ENCODE assay signal across 7 cellular contexts in the genomic region with DNA sequence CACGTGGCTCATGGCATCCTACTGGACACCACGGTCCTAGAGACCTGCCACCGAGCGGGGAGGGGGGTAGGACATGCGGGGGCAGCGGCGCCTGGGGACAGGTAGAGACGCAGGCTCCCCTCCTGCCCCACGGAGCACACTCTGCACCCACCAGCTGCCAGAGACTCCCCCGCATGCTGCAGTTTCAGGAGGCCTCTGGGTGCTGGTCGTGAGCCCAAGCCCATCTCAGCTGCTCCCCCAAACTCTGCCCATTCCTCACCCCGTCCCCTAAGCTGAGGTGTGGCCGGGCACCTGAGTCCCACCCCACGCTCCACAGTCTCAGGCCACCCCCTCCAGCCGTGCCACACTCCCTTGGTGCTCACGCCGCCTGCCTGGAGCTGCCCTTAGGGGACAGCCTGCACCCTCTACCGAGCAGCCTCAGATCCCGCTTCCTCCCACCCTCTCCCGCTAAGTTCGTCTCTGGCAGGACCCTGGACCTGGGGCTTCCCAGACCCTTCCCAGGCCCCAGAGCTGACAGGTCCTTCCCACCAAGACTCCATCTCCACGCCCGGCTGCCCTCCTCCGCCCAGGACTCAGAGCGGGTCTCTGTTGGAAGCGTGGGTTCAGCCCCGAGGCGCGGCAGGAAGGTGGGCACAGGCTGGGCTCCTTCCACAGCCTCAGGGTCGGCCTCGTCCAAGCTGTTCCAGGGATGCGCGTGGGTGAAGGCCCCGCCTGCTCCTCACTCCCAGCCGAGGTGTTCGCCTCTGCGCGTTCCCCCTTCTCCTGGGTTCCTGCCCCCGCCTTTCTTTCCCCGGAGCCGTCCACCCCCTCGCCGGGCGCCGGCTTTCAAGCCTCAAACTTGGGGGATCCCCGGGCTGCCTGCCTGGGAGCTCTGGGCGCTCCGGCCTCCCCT. TPM values are rescaled to one million over a fixed set of nuclear protein-coding genes. Genes with fewer than 3 reads are reported as not detected.
A peak's percentile ranks its signal among the peaks of the same experiment; 100 is the strongest.
DNase-seq lines count a peak whose midpoint lies in the region; FAIRE-seq lines count a peak whose summit lies in the region.
"Had no signal": no experiment of that assay in that cellular context is flagged by ENCODE, and none has a peak within 500 bp of the region (broad histone marks: within the 10 kb centered on the region; RNA-seq: fewer than 3 reads in every experiment).

No MANE protein-coding gene starts in this region.

- H3K27ac ChIP-seq in esophagus (ENCODE audit: low read depth in 2 of 2, low read length in 1 of 2) (no peak overlapping the region), small intestine (ENCODE audit: low read depth in 1 of 2, low read length in 1 of 2) (no peak overlapping the region)
- H3K27ac ChIP-seq: 22Rv1 had no signal

- H3K36me3 ChIP-seq in esophagus (ENCODE audit: control insufficient read depth in 2 of 2, insufficient read depth in 2 of 2, low read length in 1 of 2) (no peaks in the 10 kb centered on the region), small intestine (ENCODE audit: control insufficient read depth in 2 of 2, insufficient read depth in 2 of 2, low read length in 2 of 2) (no peaks in the 10 kb centered on the region)

- FAIRE-seq in small intestine (lab: Jason Lieb, UNC): no peak

- WGBS in esophagus, 2 donors: 26 to 28% methylated on average over 36 to 48 of the region's 48 CpGs
- 24 to 37% (median 33%) methylated on average over 42 to 48 of the region's 48 CpGs for WGBS in small intestine, 3 donors

- peak; percentile 44 for DNase-seq in DMS 273 (lab: John Stamatoyannopoulos, UW; ENCODE audit: unreplicated experiment)
- DNase-seq in DMS 273 treated with DMSO at 0.1 percent for 48 hours (lab: John Stamatoyannopoulos, UW): no peak
- no peak for DNase-seq in small intestine
- DNase-seq in HuH-7.5 (ENCODE audit: low spot score): no peak
- DNase-seq in NCI-H187 (lab: John Stamatoyannopoulos, UW): no peak

- H3K27me3 ChIP-seq in esophagus (ENCODE audit: control insufficient read depth in 1 of 2, insufficient read depth in 2 of 2, low read length in 2 of 2) (no peaks in the 10 kb centered on the region), small intestine (ENCODE audit: control insufficient read depth in 2 of 2, insufficient read depth in 2 of 2, low read length in 2 of 2) (no peaks in the 10 kb centered on the region)

- H3K9me3 ChIP-seq in esophagus (ENCODE audit: control insufficient read depth in 2 of 2, insufficient read depth in 1 of 2, low read depth in 1 of 2, low read length in 1 of 2) (no peaks in the 10 kb centered on the region), small intestine (ENCODE audit: control insufficient read depth, low read depth) (no peaks in the 10 kb centered on the region)

- peaks cover 9 to 21% of the 10 kb centered on the region in 2 donors for H3K4me1 ChIP-seq in esophagus (ENCODE audit: control insufficient read depth in 2 of 2, insufficient read depth in 2 of 2, low read length in 1 of 2)
- H3K4me1 ChIP-seq in small intestine (ENCODE audit: control insufficient read depth in 2 of 2, insufficient read depth in 1 of 2, low read depth in 1 of 2, low read length in 1 of 2): peaks cover 0 to under 1% of the 10 kb centered on the region in 2 donors

- H3K4me3 ChIP-seq in esophagus (ENCODE audit: low read depth in 1 of 2, low read length in 2 of 2) (peak overlapping the region; percentile 62 to 88), small intestine (ENCODE audit: low read depth in 1 of 2, low read length in 2 of 2) (peak overlapping the region; percentile 67 to 83)

RNA-seq across cellular contexts. Expression of gene RAB40B, which starts 1.3 kb away (rescaled TPM):
- 1 to 10 TPM; 9.3 to 9.7 TPM for polyA plus RNA-seq in esophagus
- polyA plus RNA-seq in small intestine: 10 to 100 TPM in 1 of 3 donors, 1 to 10 TPM in 2; 8.1 to 18.6 (median 9.3) TPM

RNA-seq across cellular contexts. Expression of gene FN3KRP, which starts 19.3 kb away (rescaled TPM):
- polyA plus RNA-seq in esophagus: 10 to 100 TPM; 15.6 to 19.0 TPM
- polyA plus RNA-seq in small intestine: 10 to 100 TPM; 20.3 to 27.3 (median 25.8) TPM

RNA-seq across cellular contexts. Expression of gene FN3K, which starts 38.3 kb away (rescaled TPM):
- 1 to 10 TPM; 2.7 to 3.7 TPM for polyA plus RNA-seq in esophagus
- polyA plus RNA-seq in small intestine: 10 to 100 TPM; 17.9 to 24.6 (median 22.4) TPM

RNA-seq across cellular contexts. Expression of gene WDR45B, which starts 48.9 kb away (rescaled TPM):
- 10 to 100 TPM; 72.2 to 75.3 TPM for polyA plus RNA-seq in esophagus
- polyA plus RNA-seq in small intestine: 10 to 100 TPM; 64.4 to 69.7 (median 68.2) TPM

RNA-seq across cellular contexts. Expression of gene TBCD, which starts 54.7 kb away (rescaled TPM):
- polyA plus RNA-seq in esophagus (10 to 100 TPM; 54.4 to 62.8 TPM), small intestine (10 to 100 TPM; 38.7 to 83.7 (median 62.1) TPM)

Comparison
In these comparisons a context has a peak if more than half of its experiments do, and no peak if none do; other contexts are left out.
1. RNA of gene FN3K, which starts 38.3 kb away (polyA plus RNA-seq): 17.9 to 24.6 TPM in small intestine; 2.7 to 3.7 TPM in esophagus; every median in the first group is over 4 times any median in the second.